ENCODE assay signal across 20 cellular contexts in the genomic region with DNA sequence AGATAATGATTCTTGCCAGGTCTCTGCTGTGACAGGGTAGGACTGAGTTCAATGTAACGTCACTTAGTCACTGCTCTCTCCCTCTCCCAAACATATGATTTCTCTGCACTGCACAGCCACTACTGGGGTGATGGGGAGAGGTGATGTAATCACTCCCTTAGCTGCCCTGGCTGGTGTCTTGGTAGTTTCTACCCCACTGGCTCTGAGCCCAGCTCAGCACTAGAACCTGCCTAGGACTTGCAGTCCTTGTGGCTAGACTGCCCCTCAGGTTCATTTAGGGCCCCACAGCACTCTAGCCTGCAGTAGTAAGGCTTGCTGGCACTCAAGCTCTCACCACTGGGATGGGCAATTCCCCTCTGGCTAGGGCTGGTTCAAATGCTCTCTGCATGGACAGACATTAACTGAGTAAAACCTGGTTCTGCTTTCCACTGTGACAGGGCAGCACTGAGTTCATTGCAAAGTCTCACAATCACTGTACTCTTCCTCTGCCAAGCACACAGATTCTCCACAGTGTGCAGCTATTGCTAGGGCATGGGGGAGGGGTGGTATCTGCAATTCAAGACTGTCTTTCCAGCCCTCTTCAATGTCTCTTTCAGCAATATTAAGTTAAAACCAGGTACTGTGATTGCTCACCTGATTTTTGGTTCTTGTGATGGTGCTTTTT.
DNase-seq lines count a peak whose midpoint lies in the region; ATAC-seq and TF ChIP-seq lines count a peak whose summit lies in the region.
"Had no signal": no experiment of that assay in that cellular context is flagged by ENCODE, and none has a peak within 500 bp of the region (broad histone marks: within the 10 kb centered on the region; RNA-seq: fewer than 3 reads in every experiment).

No MANE protein-coding gene starts in this region.

- no peak overlapping the region for H3K4me3 Mint-ChIP-seq in MCF 10A (ENCODE audit: unreplicated experiment)
- no peak overlapping the region for H3K4me3 Mint-ChIP-seq in GM23338
- no peak overlapping the region for H3K4me3 Mint-ChIP-seq in activated naive CD4-positive, alpha-beta T cell treated with anti-CD3 and anti-CD28 coated beads for 36 hours
- H3K4me3 Mint-ChIP-seq: CD14-positive monocyte had no signal

- H4K20me1 ChIP-seq in GM23338 (replicated peaks; ENCODE audit: insufficient read depth): no peaks in the 10 kb centered on the region

- H3K4me3 ChIP-seq in breast epithelium (no peak overlapping the region), GM23338 (no peak overlapping the region), astrocyte of the spinal cord (ENCODE audit: low read depth, low read length) (no peak overlapping the region)
- H3K4me3 ChIP-seq: K562 had no signal

- H3K9me3 Mint-ChIP-seq in MCF 10A (ENCODE audit: unreplicated experiment) (no peaks in the 10 kb centered on the region), GM23338 (no peaks in the 10 kb centered on the region; the same call in 2 of the 3 replicates)
- H3K9me3 Mint-ChIP-seq in activated naive CD4-positive, alpha-beta T cell treated with anti-CD3 and anti-CD28 coated beads for 36 hours: peaks cover 2% of the 10 kb centered on the region

- no peaks in the 10 kb centered on the region for H3K36me3 Mint-ChIP-seq in MCF 10A (ENCODE audit: insufficient read depth, unreplicated experiment)
- H3K36me3 Mint-ChIP-seq in GM23338 (ENCODE audit: low read depth): no peaks in the 10 kb centered on the region
- no peaks in the 10 kb centered on the region for H3K36me3 Mint-ChIP-seq in activated naive CD4-positive, alpha-beta T cell treated with anti-CD3 and anti-CD28 coated beads for 36 hours (ENCODE audit: low read depth)
- H3K36me3 Mint-ChIP-seq: CD14-positive monocyte had no signal

- no peaks in the 10 kb centered on the region for H3F3A ChIP-seq in GM23338 (replicated peaks; ENCODE audit: low read depth)

- H3K4me1 Mint-ChIP-seq in MCF 10A (ENCODE audit: insufficient read depth, unreplicated experiment) (no peaks in the 10 kb centered on the region), GM23338 (no peaks in the 10 kb centered on the region; the same call in 2 of the 3 replicates)
- H3K4me1 Mint-ChIP-seq in activated naive CD4-positive, alpha-beta T cell treated with anti-CD3 and anti-CD28 coated beads for 36 hours (ENCODE audit: low read depth): no peaks in the 10 kb centered on the region
- H3K4me1 Mint-ChIP-seq: CD14-positive monocyte had no signal

- H3K36me3 ChIP-seq in breast epithelium: no peaks in the 10 kb centered on the region
- no peaks in the 10 kb centered on the region for H3K36me3 ChIP-seq in GM23338 (ENCODE audit: insufficient read depth)

- POLR2A ChIA-PET in MCF 10A (lab: Yijun Ruan, JAX): no interaction called here

- H3K4me2 ChIP-seq in GM23338: no peak overlapping the region

- no peaks in the 10 kb centered on the region for H3K79me2 ChIP-seq in GM23338 (replicated peaks; ENCODE audit: insufficient read depth)

- no TSS peak for BruUV-seq in MCF 10A (replicated peaks; lab: Mats Ljungman, UMichigan)

- H3K27ac ChIP-seq in breast epithelium (no peak overlapping the region), GM23338 (ENCODE audit: low read depth) (no peak overlapping the region)
- H3K27ac ChIP-seq: RWPE1 had no signal

- no peaks in the 10 kb centered on the region for H3K27me3 Mint-ChIP-seq in MCF 10A (ENCODE audit: insufficient read depth, unreplicated experiment)
- no peaks in the 10 kb centered on the region for H3K27me3 Mint-ChIP-seq in GM23338 (ENCODE audit: insufficient read depth, low read depth, poor library complexity)
- H3K27me3 Mint-ChIP-seq in activated naive CD4-positive, alpha-beta T cell treated with anti-CD3 and anti-CD28 coated beads for 36 hours (ENCODE audit: low read depth): no peaks in the 10 kb centered on the region

- H2AFZ ChIP-seq in GM23338: peak overlapping the region; percentile 12; the same call in 1 of the 2 replicates

- DNase-seq in MCF 10A (ENCODE audit: unreplicated experiment) (peak; percentile 63), breast epithelium (ENCODE audit: low spot score in 2 of 2) (no peak), GM23338 (ENCODE audit: low spot score) (no peak), astrocyte of the spinal cord (ENCODE audit: low read depth, low spot score) (peak; percentile 3), renal cortical epithelial cell (ENCODE audit: low read depth) (peak; percentile 50)
- no peak for DNase-seq in activated naive CD4-positive, alpha-beta T cell treated with anti-CD3 and anti-CD28 coated beads for 36 hours
- DNase-seq in activated CD4-positive, alpha-beta T cell treated with anti-CD3 and anti-CD28 coated beads, Interleukin-2, amount 50 U/mL, for 1 hour: no peak
- DNase-seq: COR-L47, DMS153, HCEC 1CT, NCI-H1417 treated with DMSO at 0.1 percent for 48 hours, NCI-H1930, NCI-H2227 treated with DMSO at 0.1 percent for 48 hours, NCI-H526, PC-3, SW 1271 had no signal

- intact Hi-C loops in MCF 10A (cut with micrococcal nuclease): no loop called here
- intact Hi-C loops in breast epithelium (cut with DNase I; ENCODE audit: low total_unique reads): loop anchor here (5.0 kb wide), 1 partner anchor 1099 kb away; no protein-coding TSS in a partner anchor
- intact Hi-C loops in activated naive CD4-positive, alpha-beta T cell treated with anti-CD3 and anti-CD28 coated beads for 36 hours (cut with micrococcal nuclease): no loop called here

- H3K9me3 ChIP-seq in breast epithelium: no peaks in the 10 kb centered on the region

- TF ChIP-seq POLR2A in breast epithelium (IDR thresholded peaks at IDR 0.05): no peak

- TF ChIP-seq CTCF in MCF 10A (IDR thresholded peaks at IDR 0.05; ENCODE audit: unreplicated experiment) (no peak), breast epithelium (IDR thresholded peaks at IDR 0.05) (no peak), GM23338 (conservative IDR thresholded peaks at IDR 0.05; ENCODE audit: low read depth in 2 of 2) (no peak), astrocyte of the spinal cord (IDR thresholded peaks at IDR 0.05; ENCODE audit: low read depth, low read length) (no peak)

- no peak for ATAC-seq in GM23338
- no peak for ATAC-seq in GM18520 (IDR thresholded peaks at IDR 0.05; ENCODE audit: unreplicated experiment)
- ATAC-seq: K562, PC-3 had no signal

- no peaks in the 10 kb centered on the region for H3K4me1 ChIP-seq in breast epithelium
- H3K4me1 ChIP-seq in GM23338 (ENCODE audit: insufficient read depth): no peaks in the 10 kb centered on the region

- CTCF ChIA-PET in MCF 10A (lab: Yijun Ruan, JAX): interaction anchor here (0.7 kb wide), 1 partner anchor 1938 kb away, joined by 3 read pairs; no protein-coding TSS in a partner anchor
- CTCF ChIA-PET in activated naive CD4-positive, alpha-beta T cell treated with anti-CD3 and anti-CD28 coated beads for 36 hours (lab: Charles Lee): no interaction called here

- H3K27ac Mint-ChIP-seq in MCF 10A (ENCODE audit: low read depth, unreplicated experiment) (no peak overlapping the region), GM23338 (no peak overlapping the region; the same call in 1 of the 2 replicates)
- no peak overlapping the region for H3K27ac Mint-ChIP-seq in activated naive CD4-positive, alpha-beta T cell treated with anti-CD3 and anti-CD28 coated beads for 36 hours

- H3K27me3 ChIP-seq in breast epithelium: no peaks in the 10 kb centered on the region
- no peaks in the 10 kb centered on the region for H3K27me3 ChIP-seq in GM23338 (ENCODE audit: insufficient read depth)

- in situ Hi-C loops in astrocyte of the spinal cord (cut with HindIII; ENCODE audit: low sequenced_read_pairs): no loop called here

- H3K9me2 ChIP-seq in GM23338 (ENCODE audit: insufficient read depth): no peaks in the 10 kb centered on the region

TF ChIP-seq in GM23338, 12 proteins besides CTCF, POLR2A, EP300 and RAD21 (continues in another document):
- TF ChIP-seq, protein P1, sequence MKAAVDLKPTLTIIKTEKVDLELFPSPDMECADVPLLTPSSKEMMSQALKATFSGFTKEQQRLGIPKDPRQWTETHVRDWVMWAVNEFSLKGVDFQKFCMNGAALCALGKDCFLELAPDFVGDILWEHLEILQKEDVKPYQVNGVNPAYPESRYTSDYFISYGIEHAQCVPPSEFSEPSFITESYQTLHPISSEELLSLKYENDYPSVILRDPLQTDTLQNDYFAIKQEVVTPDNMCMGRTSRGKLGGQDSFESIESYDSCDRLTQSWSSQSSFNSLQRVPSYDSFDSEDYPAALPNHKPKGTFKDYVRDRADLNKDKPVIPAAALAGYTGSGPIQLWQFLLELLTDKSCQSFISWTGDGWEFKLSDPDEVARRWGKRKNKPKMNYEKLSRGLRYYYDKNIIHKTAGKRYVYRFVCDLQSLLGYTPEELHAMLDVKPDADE (IDR thresholded peaks at IDR 0.05): no peak
- TF ChIP-seq POLR2AphosphoS5 (IDR thresholded peaks at IDR 0.05; ENCODE audit: low read depth) (no peak), JUNB (IDR thresholded peaks at IDR 0.05; ENCODE audit: unreplicated experiment) (no peak), ZNF331 (CRISPR knock-in tag; IDR thresholded peaks at IDR 0.05; ENCODE audit: low read depth) (no peak), CREB1 (CRISPR knock-in tag; IDR thresholded peaks at IDR 0.05; ENCODE audit: low read depth) (no peak), EZH2phosphoT487 (IDR thresholded peaks at IDR 0.05; ENCODE audit: unreplicated experiment) (no peak), EZH2 (IDR thresholded peaks at IDR 0.05; ENCODE audit: low read depth, unreplicated experiment) (no peak)
- TF ChIP-seq, protein P2, sequence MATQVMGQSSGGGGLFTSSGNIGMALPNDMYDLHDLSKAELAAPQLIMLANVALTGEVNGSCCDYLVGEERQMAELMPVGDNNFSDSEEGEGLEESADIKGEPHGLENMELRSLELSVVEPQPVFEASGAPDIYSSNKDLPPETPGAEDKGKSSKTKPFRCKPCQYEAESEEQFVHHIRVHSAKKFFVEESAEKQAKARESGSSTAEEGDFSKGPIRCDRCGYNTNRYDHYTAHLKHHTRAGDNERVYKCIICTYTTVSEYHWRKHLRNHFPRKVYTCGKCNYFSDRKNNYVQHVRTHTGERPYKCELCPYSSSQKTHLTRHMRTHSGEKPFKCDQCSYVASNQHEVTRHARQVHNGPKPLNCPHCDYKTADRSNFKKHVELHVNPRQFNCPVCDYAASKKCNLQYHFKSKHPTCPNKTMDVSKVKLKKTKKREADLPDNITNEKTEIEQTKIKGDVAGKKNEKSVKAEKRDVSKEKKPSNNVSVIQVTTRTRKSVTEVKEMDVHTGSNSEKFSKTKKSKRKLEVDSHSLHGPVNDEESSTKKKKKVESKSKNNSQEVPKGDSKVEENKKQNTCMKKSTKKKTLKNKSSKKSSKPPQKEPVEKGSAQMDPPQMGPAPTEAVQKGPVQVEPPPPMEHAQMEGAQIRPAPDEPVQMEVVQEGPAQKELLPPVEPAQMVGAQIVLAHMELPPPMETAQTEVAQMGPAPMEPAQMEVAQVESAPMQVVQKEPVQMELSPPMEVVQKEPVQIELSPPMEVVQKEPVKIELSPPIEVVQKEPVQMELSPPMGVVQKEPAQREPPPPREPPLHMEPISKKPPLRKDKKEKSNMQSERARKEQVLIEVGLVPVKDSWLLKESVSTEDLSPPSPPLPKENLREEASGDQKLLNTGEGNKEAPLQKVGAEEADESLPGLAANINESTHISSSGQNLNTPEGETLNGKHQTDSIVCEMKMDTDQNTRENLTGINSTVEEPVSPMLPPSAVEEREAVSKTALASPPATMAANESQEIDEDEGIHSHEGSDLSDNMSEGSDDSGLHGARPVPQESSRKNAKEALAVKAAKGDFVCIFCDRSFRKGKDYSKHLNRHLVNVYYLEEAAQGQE (IDR thresholded peaks at IDR 0.05; ENCODE audit: unreplicated experiment): no peak

Comparison
In these comparisons a context has a peak if more than half of its experiments do, and no peak if none do; other contexts are left out.
1. DNase-seq: peak in MCF 10A (single experiment), astrocyte of the spinal cord (single experiment) and renal cortical epithelial cell (single experiment); none in breast epithelium (0 of 2), GM23338 (single experiment), activated naive CD4-positive, alpha-beta T cell treated with anti-CD3 and anti-CD28 coated beads for 36 hours (single experiment) and activated CD4-positive, alpha-beta T cell treated with anti-CD3 and anti-CD28 coated beads, Interleukin-2, amount 50 U/mL, for 1 hour (single experiment).